In genomic region chr10:76230866-76231257, GRCh38 we compare ENCODE assay signal across 30 cellular contexts.
A peak's percentile ranks its signal among the peaks of the same experiment; 100 is the strongest.
DNase-seq lines count a peak whose midpoint lies in the region; ATAC-seq and TF ChIP-seq lines count a peak whose summit lies in the region.
"Had no signal": no experiment of that assay in that cellular context is flagged by ENCODE, and none has a peak within 500 bp of the region (broad histone marks: within the 10 kb centered on the region; RNA-seq: fewer than 3 reads in every experiment).

No MANE protein-coding gene starts in this region.

- no peaks in the 10 kb centered on the region for H3K9me3 ChIP-seq in SK-N-SH
- H3K9me3 ChIP-seq: A549, body of pancreas, esophagus muscularis mucosa, heart left ventricle, SJCRH30, upper lobe of right lung had no signal

- H3K9ac ChIP-seq in SK-N-SH (no peak overlapping the region), mesendoderm (ENCODE audit: low read length) (no peak overlapping the region)

- TF ChIP-seq CTCF in SK-N-SH (IDR thresholded peaks at IDR 0.05): no peak

- DNase-seq in SK-N-SH (no peak), NCI-H69 (lab: John Stamatoyannopoulos, UW) (peak; percentile 63), mesendoderm (peak; percentile 89), hippocampal formation (lab: John Stamatoyannopoulos, UW) (no peak)
- no peak for DNase-seq in stimulated activated naive B cell treated with anti-CD40 and anti-IgM and Interleukin-4, amounts not matched to agents 10 μg/mL and 1 μg/mL and 100 μg/mL, for 72 hours
- DNase-seq in activated T-cell treated with anti-CD3 and anti-CD28 coated beads, Interleukin-2, amount 50 U/mL, for 72 hours: no peak
- DNase-seq: activated CD4-positive, alpha-beta memory T cell treated with anti-CD3 and anti-CD28 coated beads for 36 hours; activated CD4-positive, CD25-positive, alpha-beta regulatory T cell treated with anti-CD3 and anti-CD28 coated beads, Interleukin-2, amount 50 U/mL, for 72 hours; activated CD8-positive, alpha-beta memory T cell treated with anti-CD3 and anti-CD28 coated beads, Interleukin-2, amount 50 U/mL, for 4 hours; activated naive CD4-positive, alpha-beta T cell treated with anti-CD3 and anti-CD28 coated beads, Interleukin-2, amount 10 ng/mL, durations not matched to agents 7 days and 5 days; AML-193; body of pancreas; CD4-positive, alpha-beta T cell; foreskin fibroblast; heart left ventricle; Karpas-422; NCI-H2029 treated with DMSO at 0.1 percent for 48 hours; NCI-H345; NCI-H774; right cardiac atrium; SJCRH30; stimulated activated CD4-positive, alpha-beta T cell treated with anti-CD3 and anti-CD28 coated beads, Interleukin-1b, Interleukin-23, amount 100 ng/mL, for 48 hours; stimulated activated naive CD8-positive, alpha-beta T cell treated with anti-CD3 and anti-CD28 coated beads, Interleukin-15, Interleukin-2, amounts not matched to agents 100 U/mL and 50 U/mL, for 24 hours; upper lobe of right lung had no signal

- no peaks in the 10 kb centered on the region for H3K79me1 ChIP-seq in mesendoderm (ENCODE audit: low read length)

- no peaks in the 10 kb centered on the region for H3K27me3 Mint-ChIP-seq in stimulated activated naive B cell treated with anti-CD40 and anti-IgM and Interleukin-4, amounts not matched to agents 10 μg/mL and 1 μg/mL and 100 μg/mL, for 72 hours
- no peaks in the 10 kb centered on the region for H3K27me3 Mint-ChIP-seq in activated T-cell treated with anti-CD3 and anti-CD28 coated beads, Interleukin-2, amount 50 U/mL, for 72 hours (ENCODE audit: low read depth)
- H3K27me3 Mint-ChIP-seq: activated CD4-positive, alpha-beta memory T cell treated with anti-CD3 and anti-CD28 coated beads for 36 hours; activated naive CD4-positive, alpha-beta T cell treated with anti-CD3 and anti-CD28 coated beads, Interleukin-2, amount 10 ng/mL, durations not matched to agents 7 days and 5 days; CD4-positive, alpha-beta T cell had no signal

- H2AFZ ChIP-seq in SK-N-SH (ENCODE audit: low read depth): 0 out of 2 replicates have a peak overlapping the region, but pooled peaks have one; percentile 44

- H3K9me2 ChIP-seq in SK-N-SH: no peaks in the 10 kb centered on the region

- H4K20me1 ChIP-seq in SK-N-SH (ENCODE audit: insufficient read depth): no peaks in the 10 kb centered on the region

- 61% methylated on average over 1 of the region's 1 CpG for WGBS in SK-N-SH (ENCODE audit: low lambda C conversion rate)
- no CpG with 5 or more reads among the region's 1 CpG for WGBS in mesendoderm (ENCODE audit: extremely low coverage, insufficient coverage, low lambda C conversion rate)

- H2BK15ac ChIP-seq in mesendoderm (replicated peaks; ENCODE audit: low read depth): no peak overlapping the region

- POLR2A ChIA-PET in SK-N-SH (lab: Yijun Ruan, JAX): no interaction called here

- peaks cover 2 to 5% of the 10 kb centered on the region in 2 donors for H3K9me3 Mint-ChIP-seq in stimulated activated naive B cell treated with anti-CD40 and anti-IgM and Interleukin-4, amounts not matched to agents 10 μg/mL and 1 μg/mL and 100 μg/mL, for 72 hours
- H3K9me3 Mint-ChIP-seq in activated T-cell treated with anti-CD3 and anti-CD28 coated beads, Interleukin-2, amount 50 U/mL, for 72 hours: peaks cover 0 to 2% of the 10 kb centered on the region in 2 donors
- H3K9me3 Mint-ChIP-seq: activated CD4-positive, alpha-beta memory T cell treated with anti-CD3 and anti-CD28 coated beads for 36 hours; activated naive CD4-positive, alpha-beta T cell treated with anti-CD3 and anti-CD28 coated beads, Interleukin-2, amount 10 ng/mL, durations not matched to agents 7 days and 5 days; CD4-positive, alpha-beta T cell had no signal

- no peak overlapping the region for H3K18ac ChIP-seq in mesendoderm (ENCODE audit: low read length)

- H3K27me3 ChIP-seq in SK-N-SH (ENCODE audit: insufficient read depth) (no peaks in the 10 kb centered on the region), mesendoderm (ENCODE audit: insufficient read depth, low read length, poor library complexity) (no peaks in the 10 kb centered on the region)
- H3K27me3 ChIP-seq: body of pancreas, esophagus muscularis mucosa, heart left ventricle, SJCRH30, upper lobe of right lung had no signal

- no peaks in the 10 kb centered on the region for H3F3A ChIP-seq in SK-N-SH (replicated peaks; ENCODE audit: insufficient read depth)

- no peak overlapping the region for H3K4me3 ChIP-seq in SK-N-SH (ENCODE audit: low read depth in 2 of 2, low read length in 1 of 2)
- H3K4me3 ChIP-seq in mesendoderm (ENCODE audit: low read length): no peak overlapping the region
- H3K4me3 ChIP-seq: A549, body of pancreas, esophagus muscularis mucosa, heart left ventricle, lung, SJCRH30, upper lobe of right lung had no signal

- no peaks in the 10 kb centered on the region for H3K36me3 Mint-ChIP-seq in stimulated activated naive B cell treated with anti-CD40 and anti-IgM and Interleukin-4, amounts not matched to agents 10 μg/mL and 1 μg/mL and 100 μg/mL, for 72 hours
- no peaks in the 10 kb centered on the region for H3K36me3 Mint-ChIP-seq in activated T-cell treated with anti-CD3 and anti-CD28 coated beads, Interleukin-2, amount 50 U/mL, for 72 hours (ENCODE audit: insufficient read depth in 2 of 2)
- H3K36me3 Mint-ChIP-seq: activated CD4-positive, alpha-beta memory T cell treated with anti-CD3 and anti-CD28 coated beads for 36 hours; activated naive CD4-positive, alpha-beta T cell treated with anti-CD3 and anti-CD28 coated beads, Interleukin-2, amount 10 ng/mL, durations not matched to agents 7 days and 5 days had no signal

- no peak overlapping the region for H3K4me3 Mint-ChIP-seq in stimulated activated naive B cell treated with anti-CD40 and anti-IgM and Interleukin-4, amounts not matched to agents 10 μg/mL and 1 μg/mL and 100 μg/mL, for 72 hours
- H3K4me3 Mint-ChIP-seq in activated T-cell treated with anti-CD3 and anti-CD28 coated beads, Interleukin-2, amount 50 U/mL, for 72 hours: no peak overlapping the region
- H3K4me3 Mint-ChIP-seq: activated CD4-positive, alpha-beta memory T cell treated with anti-CD3 and anti-CD28 coated beads for 36 hours; activated naive CD4-positive, alpha-beta T cell treated with anti-CD3 and anti-CD28 coated beads, Interleukin-2, amount 10 ng/mL, durations not matched to agents 7 days and 5 days; CD4-positive, alpha-beta T cell; T-helper 1 cell treated with Interleukin-12 subunit alpha and Interleukin-12 subunit beta and Interleukin-4 antibody, amounts not matched to agents 30 μg/mL and 1 μg/mL, for 36 hours had no signal

- no peak overlapping the region for H2AK5ac ChIP-seq in mesendoderm (ENCODE audit: low read length)

- H3K4me2 ChIP-seq in SK-N-SH (no peak overlapping the region), mesendoderm (ENCODE audit: low read length) (no peak overlapping the region)
- H3K4me2 ChIP-seq: A549 had no signal

- CTCF ChIA-PET in SK-N-SH (lab: Yijun Ruan, JAX): interaction anchor here (0.9 to 1.3 kb wide), 2 partner anchors 22 to 82 kb away, joined by 3 read pairs; no protein-coding TSS in a partner anchor

- H3K36me3 ChIP-seq in SK-N-SH (replicated peaks in 1 of 2; ENCODE audit: control insufficient read depth in 1 of 2, insufficient read depth in 2 of 2, low read length in 1 of 2) (no peaks in the 10 kb centered on the region), mesendoderm (ENCODE audit: control insufficient read depth, insufficient read depth, low read length) (no peaks in the 10 kb centered on the region)
- H3K36me3 ChIP-seq: esophagus muscularis mucosa, heart left ventricle, SJCRH30, upper lobe of right lung had no signal

- H3K4ac ChIP-seq in mesendoderm (ENCODE audit: low read depth, low read length): no peak overlapping the region

- ATAC-seq in SK-N-SH treated with all-trans-retinoic acid at 6 μM for 48 hours (no peak), GM21786 (IDR thresholded peaks at IDR 0.05; ENCODE audit: unreplicated experiment) (no peak)
- ATAC-seq in stimulated activated naive B cell treated with anti-CD40 and anti-IgM and Interleukin-4, amounts not matched to agents 10 μg/mL and 1 μg/mL and 100 μg/mL, for 72 hours (replicated peaks): no peak
- ATAC-seq in activated T-cell treated with anti-CD3 and anti-CD28 coated beads, Interleukin-2, amount 50 U/mL, for 72 hours (replicated peaks in 1 of 2): no peak
- ATAC-seq: A549; body of pancreas; heart left ventricle; right cardiac atrium; stimulated activated naive CD8-positive, alpha-beta T cell treated with anti-CD3 and anti-CD28 coated beads, Interleukin-15, Interleukin-2, amounts not matched to agents 100 U/mL and 50 U/mL, for 24 hours; upper lobe of right lung had no signal

- no peak overlapping the region for H4K5ac ChIP-seq in mesendoderm (ENCODE audit: low read length)

- peaks cover 9 to 11% of the 10 kb centered on the region in 2 experiments; a peak in 1 of 4 replicates for H3K4me1 ChIP-seq in SK-N-SH (ENCODE audit: control insufficient read depth in 1 of 2, insufficient read depth in 2 of 2, low read depth in 1 of 2, low read length in 1 of 2)
- peaks cover 18% of the 10 kb centered on the region for H3K4me1 ChIP-seq in mesendoderm (ENCODE audit: control insufficient read depth, low read depth, low read length)
- H3K4me1 ChIP-seq: A549, body of pancreas, SJCRH30 had no signal

- H3K23ac ChIP-seq in mesendoderm (ENCODE audit: low read length): no peak overlapping the region

- H4K8ac ChIP-seq in mesendoderm (ENCODE audit: low read depth, low read length): no peak overlapping the region

- TF ChIP-seq RAD21 in SK-N-SH (IDR thresholded peaks at IDR 0.05; ENCODE audit: low read length): no peak

- H3K27ac Mint-ChIP-seq in stimulated activated naive B cell treated with anti-CD40 and anti-IgM and Interleukin-4, amounts not matched to agents 10 μg/mL and 1 μg/mL and 100 μg/mL, for 72 hours: no peak overlapping the region
- H3K27ac Mint-ChIP-seq in activated T-cell treated with anti-CD3 and anti-CD28 coated beads, Interleukin-2, amount 50 U/mL, for 72 hours: no peak overlapping the region
- H3K27ac Mint-ChIP-seq: activated CD4-positive, alpha-beta memory T cell treated with anti-CD3 and anti-CD28 coated beads for 36 hours; activated naive CD4-positive, alpha-beta T cell treated with anti-CD3 and anti-CD28 coated beads, Interleukin-2, amount 10 ng/mL, durations not matched to agents 7 days and 5 days; CD4-positive, alpha-beta T cell; T-helper 1 cell treated with Interleukin-12 subunit alpha and Interleukin-12 subunit beta and Interleukin-4 antibody, amounts not matched to agents 30 μg/mL and 1 μg/mL, for 36 hours had no signal

- no peaks in the 10 kb centered on the region for H3K79me2 ChIP-seq in SK-N-SH (ENCODE audit: insufficient read depth)
- H3K79me2 ChIP-seq in mesendoderm (ENCODE audit: control insufficient read depth, insufficient read depth, low read length): no peaks in the 10 kb centered on the region

- no peak overlapping the region for H2BK120ac ChIP-seq in mesendoderm (ENCODE audit: low read depth, low read length)

- no peak overlapping the region for H3K56ac ChIP-seq in mesendoderm (ENCODE audit: low read length)

- H3K27ac ChIP-seq in SK-N-SH (ENCODE audit: low read depth in 2 of 2, low read length in 1 of 2) (no peak overlapping the region; a peak in 1 of 4 replicates), mesendoderm (ENCODE audit: low read depth, low read length) (no peak overlapping the region)
- H3K27ac ChIP-seq: A549, body of pancreas, esophagus muscularis mucosa, heart left ventricle, SJCRH30, upper lobe of right lung had no signal

- H3K4me1 Mint-ChIP-seq in stimulated activated naive B cell treated with anti-CD40 and anti-IgM and Interleukin-4, amounts not matched to agents 10 μg/mL and 1 μg/mL and 100 μg/mL, for 72 hours: no peaks in the 10 kb centered on the region
- H3K4me1 Mint-ChIP-seq in activated T-cell treated with anti-CD3 and anti-CD28 coated beads, Interleukin-2, amount 50 U/mL, for 72 hours (ENCODE audit: low read depth): no peaks in the 10 kb centered on the region
- H3K4me1 Mint-ChIP-seq: activated naive CD4-positive, alpha-beta T cell treated with anti-CD3 and anti-CD28 coated beads, Interleukin-2, amount 10 ng/mL, durations not matched to agents 7 days and 5 days had no signal

- no peak overlapping the region for H2BK5ac ChIP-seq in mesendoderm (ENCODE audit: low read length)

- no peak for TF ChIP-seq EP300 in SK-N-SH (IDR thresholded peaks at IDR 0.05; ENCODE audit: borderline replicate concordance in 1 of 2, low read depth in 1 of 2, low read length in 1 of 2)

Comparison
In these comparisons a context has a peak if more than half of its experiments do, and no peak if none do; other contexts are left out.
1. DNase-seq: peak in NCI-H69 (single experiment) and mesendoderm (single experiment); none in SK-N-SH (single experiment), hippocampal formation (0 of 2), stimulated activated naive B cell treated with anti-CD40 and anti-IgM and Interleukin-4, amounts not matched to agents 10 μg/mL and 1 μg/mL and 100 μg/mL, for 72 hours (single experiment) and activated T-cell treated with anti-CD3 and anti-CD28 coated beads, Interleukin-2, amount 50 U/mL, for 72 hours (0 of 2).